Comparison of ENCODE assay signal across 9 cellular contexts in the genomic region with DNA sequence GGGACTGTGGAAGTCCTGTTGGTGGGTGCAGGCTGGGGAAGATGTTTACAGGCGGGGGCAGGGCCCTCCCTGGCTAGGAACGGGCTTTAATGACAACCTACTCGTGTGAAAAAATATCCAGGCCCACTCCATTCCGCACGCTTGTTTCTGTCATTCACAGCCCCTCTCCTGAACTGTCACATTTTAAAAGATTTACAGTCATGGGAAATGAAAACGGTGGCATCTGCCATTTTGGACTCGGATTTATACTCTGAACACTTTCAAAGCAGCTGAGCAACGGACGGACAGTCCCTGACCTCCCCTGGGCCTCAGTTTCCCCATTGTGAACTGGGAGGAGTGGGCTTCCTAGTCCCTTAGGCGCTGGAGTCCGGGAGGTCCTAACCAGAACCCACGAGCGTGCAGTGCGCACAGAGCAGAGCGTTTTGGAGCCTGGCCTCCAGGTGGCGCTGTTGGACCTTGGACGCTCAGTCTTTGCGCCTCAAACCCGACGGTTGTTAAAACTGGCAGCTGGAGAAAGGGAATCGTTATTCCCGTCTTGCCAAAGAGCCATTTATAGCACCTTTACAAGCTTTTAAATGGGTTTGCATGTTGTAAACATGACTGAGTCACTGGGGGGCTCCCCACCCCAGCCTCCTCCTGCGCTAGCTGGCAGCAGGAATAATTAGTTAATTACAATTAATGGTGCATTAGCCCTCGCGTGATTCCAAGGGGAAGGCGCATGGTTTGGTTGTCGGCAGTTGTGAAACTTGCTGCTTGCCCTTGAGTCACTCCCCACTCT.
DNase-seq lines count a peak whose midpoint lies in the region; ATAC-seq, FAIRE-seq and TF ChIP-seq lines count a peak whose summit lies in the region.
"Had no signal": no experiment of that assay in that cellular context is flagged by ENCODE, and none has a peak within 500 bp of the region (broad histone marks: within the 10 kb centered on the region; RNA-seq: fewer than 3 reads in every experiment).

No MANE protein-coding gene starts in this region.

- H4K8ac ChIP-seq in neuronal stem cell (ENCODE audit: low read depth, low read length), result no peak overlapping the region

- H2AK5ac ChIP-seq in neuronal stem cell (ENCODE audit: low read depth, low read length), result no peak overlapping the region

- H3K9me3 ChIP-seq in neuronal stem cell (replicated peaks in 1 of 2; ENCODE audit: control insufficient read depth in 2 of 2, insufficient read depth in 1 of 2, low read depth in 1 of 2, low read length in 2 of 2), result no peaks in the 10 kb centered on the region

- H2BK120ac ChIP-seq in neuronal stem cell (ENCODE audit: low read depth, low read length), result no peak overlapping the region

- no peaks in the 10 kb centered on the region for H3K9me3 Mint-ChIP-seq in Calu3 (ENCODE audit: low read depth, unreplicated experiment)
- H3K9me3 Mint-ChIP-seq: activated naive CD4-positive, alpha-beta T cell treated with anti-CD3 and anti-CD28 coated beads, Interleukin-2, amount 50 U/mL, for 24 hours had no signal

- peak overlapping the region; percentile 41 for H3K18ac ChIP-seq in neuronal stem cell (ENCODE audit: low read length)

- no peak overlapping the region for H4K91ac ChIP-seq in neuronal stem cell (ENCODE audit: low read depth, low read length, poor library complexity)

- peaks cover 18% of the 10 kb centered on the region for H3K4me1 Mint-ChIP-seq in Calu3 (ENCODE audit: low read depth, unreplicated experiment)

- H3K23ac ChIP-seq in neuronal stem cell (ENCODE audit: low read depth, low read length, poor library complexity), result no peak overlapping the region

- peak overlapping the region; percentile 21 for H3K4me3 Mint-ChIP-seq in Calu3 (ENCODE audit: low read depth, unreplicated experiment)
- H3K4me3 Mint-ChIP-seq: activated naive CD4-positive, alpha-beta T cell treated with anti-CD3 and anti-CD28 coated beads, Interleukin-2, amount 50 U/mL, for 24 hours had no signal

- peaks cover 0 to 1% (median 0%) of the 10 kb centered on the region in 3 experiments for H3K27me3 ChIP-seq in neuronal stem cell (ENCODE audit: control insufficient read depth in 3 of 3, insufficient read depth in 3 of 3, low read depth in 1 of 3, low read length in 3 of 3)

- H3K4ac ChIP-seq in neuronal stem cell (ENCODE audit: low read length), result no peak overlapping the region

- H3K14ac ChIP-seq in neuronal stem cell (ENCODE audit: low read length), result no peak overlapping the region

- peak; percentile 96 for TF ChIP-seq CTCF in Calu3 (IDR thresholded peaks at IDR 0.05; ENCODE audit: unreplicated experiment)

- peak; percentile 91 for DNase-seq in Calu3
- peak; percentile 78 for DNase-seq in KBM-7
- peak; percentile 53 for DNase-seq in RCC 7860 (ENCODE audit: low spot score)
- DNase-seq in activated T-helper 1 cell treated with Interleukin-2 at 50 U/mL for 16 hours (ENCODE audit: low read depth), result peak; percentile 55
- DNase-seq in fibroblast of the conjunctiva (ENCODE audit: low read depth), result peak; percentile 67
- DNase-seq in neuronal stem cell (ENCODE audit: low spot score), result peak; percentile 83
- DNase-seq in stromal cell of bone marrow (ENCODE audit: low read depth), result peak; percentile 63

- no peak overlapping the region for H3K4me2 ChIP-seq in neuronal stem cell (ENCODE audit: insufficient read depth, low read length, poor library complexity, severe bottlenecking)

- H3K36me3 ChIP-seq in neuronal stem cell (replicated peaks in 1 of 2; ENCODE audit: control insufficient read depth in 2 of 2, insufficient read depth in 2 of 2, low read length in 2 of 2), result peaks cover 0 to 2% of the 10 kb centered on the region in 2 donors

- H3K36me3 Mint-ChIP-seq in Calu3 (ENCODE audit: insufficient read depth, unreplicated experiment), result no peaks in the 10 kb centered on the region
- H3K36me3 Mint-ChIP-seq: activated naive CD4-positive, alpha-beta T cell treated with anti-CD3 and anti-CD28 coated beads, Interleukin-2, amount 50 U/mL, for 24 hours had no signal

- no CpG with 5 or more reads among the region's 27 CpGs for WGBS in neuronal stem cell (ENCODE audit: extremely low coverage in 2 of 2, insufficient read length in 2 of 2, insufficient replicate concordance in 1 of 2), 2 donors

- no peak overlapping the region for H3K4me3 ChIP-seq in neuronal stem cell (ENCODE audit: low read length in 2 of 2)

- H2BK5ac ChIP-seq in neuronal stem cell (ENCODE audit: low read length), result no peak overlapping the region

- no peaks in the 10 kb centered on the region for H3K79me1 ChIP-seq in neuronal stem cell (ENCODE audit: low read depth, low read length)

- no peak overlapping the region for H2BK12ac ChIP-seq in neuronal stem cell (ENCODE audit: low read length)

- no peaks in the 10 kb centered on the region for H3K27me3 Mint-ChIP-seq in Calu3 (ENCODE audit: unreplicated experiment)

- intact Hi-C loops in Calu3 (cut with micrococcal nuclease; ENCODE audit: unreplicated experiment), result loop anchor here (1.0 to 10.0 kb wide), 4 partner anchors 61 to 399 kb away; a partner anchor contains a TSS

- peak overlapping the region; percentile 69 for H3K27ac Mint-ChIP-seq in Calu3 (ENCODE audit: unreplicated experiment)
- H3K27ac Mint-ChIP-seq: activated naive CD4-positive, alpha-beta T cell treated with anti-CD3 and anti-CD28 coated beads, Interleukin-2, amount 50 U/mL, for 24 hours had no signal

- CTCF ChIA-PET in Calu3 (lab: Charles Lee), result interaction anchor here (0.7 to 1.0 kb wide), 3 partner anchors 27 to 476 kb away, joined by 3 to 5 read pairs (median 3); no protein-coding TSS in a partner anchor

- in situ Hi-C loops in KBM-7 (cut with MboI; ENCODE audit: low pct_unique_long_range_greater_than_20kb, low sequenced_read_pairs), result loop anchor here (10.0 kb wide), 3 partner anchors 67 to 547 kb away; no protein-coding TSS in a partner anchor

- no peaks in the 10 kb centered on the region for H3K4me1 ChIP-seq in neuronal stem cell (ENCODE audit: control insufficient read depth in 2 of 2, insufficient read depth in 1 of 2, low read depth in 1 of 2, low read length in 2 of 2)

- peak overlapping the region; percentile 27 for H3K9ac ChIP-seq in neuronal stem cell (ENCODE audit: low read depth, low read length, poor library complexity)

- peak; percentile 45 for FAIRE-seq in RCC 7860 (lab: Jason Lieb, UNC)

- H3K27ac ChIP-seq in neuronal stem cell (replicated peaks; ENCODE audit: low read length), result no peak overlapping the region

- ATAC-seq in GM18517 (IDR thresholded peaks at IDR 0.05; ENCODE audit: unreplicated experiment), result no peak

- no peak overlapping the region for H2AFZ ChIP-seq in neuronal stem cell (ENCODE audit: low read length)

- H2BK15ac ChIP-seq in neuronal stem cell (ENCODE audit: low read length), result no peak overlapping the region

- BruUV-seq in Calu3 (replicated peaks; lab: Mats Ljungman, UMichigan), result no TSS peak
